ENCODE assay signal across 15 cellular contexts in the genomic region with DNA sequence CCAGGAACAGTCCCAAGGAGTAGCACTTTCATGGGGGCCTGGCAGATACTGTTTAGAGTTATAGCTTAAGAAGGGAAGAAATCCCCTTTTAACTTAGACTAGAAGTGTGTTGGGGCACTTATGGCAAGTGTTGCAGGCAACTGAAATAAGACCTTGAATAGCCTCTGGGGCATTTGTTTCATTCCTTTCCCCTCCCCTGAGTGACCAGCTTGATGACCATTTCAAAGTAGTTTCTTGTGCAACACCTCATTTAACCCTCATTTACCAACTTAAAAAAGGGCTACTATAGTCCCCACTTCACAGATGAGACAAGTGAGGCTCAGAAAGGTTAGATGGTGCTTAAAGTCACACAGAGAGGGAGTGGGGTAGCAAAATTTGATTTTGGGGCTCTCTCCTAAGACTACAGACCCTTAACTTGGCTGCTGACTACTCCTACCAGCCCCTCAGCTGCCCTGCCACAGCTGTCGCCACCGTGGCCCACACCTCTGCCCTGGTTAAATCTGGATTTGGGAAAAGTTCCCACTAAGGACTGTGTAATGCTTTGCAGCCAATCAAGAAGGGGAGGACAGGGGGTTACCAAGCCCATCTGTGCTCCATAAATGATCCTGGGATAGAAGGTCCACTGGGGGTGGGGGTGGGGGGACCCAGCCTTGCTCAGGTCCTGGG. TPM values are rescaled to one million over a fixed set of nuclear protein-coding genes. Genes with fewer than 3 reads are reported as not detected.
DNase-seq lines count a peak whose midpoint lies in the region; ATAC-seq and TF ChIP-seq lines count a peak whose summit lies in the region.
"Had no signal": no experiment of that assay in that cellular context is flagged by ENCODE, and none has a peak within 500 bp of the region (broad histone marks: within the 10 kb centered on the region; RNA-seq: fewer than 3 reads in every experiment).

No MANE protein-coding gene starts in this region.

- no peaks in the 10 kb centered on the region for H3K27me3 Mint-ChIP-seq in MCF 10A (ENCODE audit: insufficient read depth, unreplicated experiment)

- no peak overlapping the region for H2BK20ac ChIP-seq in IMR-90 (ENCODE audit: low read depth, low read length)

- TF ChIP-seq RAD21 in IMR-90 (IDR thresholded peaks at IDR 0.05; ENCODE audit: low read length) = no peak

- H3K9ac ChIP-seq in IMR-90 (ENCODE audit: low read depth, low read length) (no peak overlapping the region), subcutaneous abdominal adipose tissue (ENCODE audit: low read length in 5 of 5) (no peak overlapping the region)

- H3K27ac Mint-ChIP-seq in MCF 10A (ENCODE audit: low read depth, unreplicated experiment) = peak overlapping the region; percentile 98
- H3K27ac Mint-ChIP-seq: activated naive CD4-positive, alpha-beta T cell treated with anti-CD3 and anti-CD28 coated beads, Interleukin-2, amount 50 U/mL, for 24 hours had no signal

- H3K9me1 ChIP-seq in IMR-90 (ENCODE audit: insufficient read depth, low read length) = peaks cover 75% of the 10 kb centered on the region

- no peak overlapping the region for H3K4me3 ChIP-seq in IMR-90 (ENCODE audit: insufficient read depth, low read depth, low read length)
- no peak overlapping the region for H3K4me3 ChIP-seq in muscle layer of duodenum (ENCODE audit: low read depth in 1 of 2, low read length in 2 of 2)
- no peak overlapping the region for H3K4me3 ChIP-seq in subcutaneous abdominal adipose tissue (ENCODE audit: low read depth in 1 of 5, low read length in 5 of 5)

- H4K91ac ChIP-seq in IMR-90 (ENCODE audit: insufficient read depth, low read depth, low read length) = peak overlapping the region; percentile 63; the same call in 1 of the 2 replicates

- no peak overlapping the region for H3K56ac ChIP-seq in IMR-90 (ENCODE audit: extremely low read depth, insufficient read depth, low read length)

- H2AFZ ChIP-seq in IMR-90 (replicated peaks; ENCODE audit: low read length, poor library complexity) = no peak overlapping the region

- peaks cover 43% of the 10 kb centered on the region for H3K36me3 Mint-ChIP-seq in MCF 10A (ENCODE audit: insufficient read depth, unreplicated experiment)
- H3K36me3 Mint-ChIP-seq: activated naive CD4-positive, alpha-beta T cell treated with anti-CD3 and anti-CD28 coated beads, Interleukin-2, amount 50 U/mL, for 24 hours had no signal

- peaks cover 41% of the 10 kb centered on the region for H4K20me1 ChIP-seq in IMR-90 (ENCODE audit: insufficient read depth, low read length)

- DNase-seq in IMR-90 (no peak), MCF 10A (ENCODE audit: unreplicated experiment) (no peak), hippocampal formation (lab: John Stamatoyannopoulos, UW) (no peak), NCI-H82 treated with DMSO at 0.1 percent for 48 hours (lab: John Stamatoyannopoulos, UW; ENCODE audit: unreplicated experiment) (no peak)
- DNase-seq: DND-41, Kasumi-1, NCI-H1694 had no signal

- dilution Hi-C loops in IMR-90 (cut with HindIII; ENCODE audit: low sequenced_read_pairs, unreplicated experiment) = no loop called here

- peaks cover 28 to 95% of the 10 kb centered on the region in 2 experiments for H3K79me1 ChIP-seq in IMR-90 (ENCODE audit: low read depth in 1 of 2, low read length in 2 of 2)

- H2BK5ac ChIP-seq in IMR-90 (ENCODE audit: low read depth, low read length, poor library complexity, severe bottlenecking) = peak overlapping the region; percentile 83

- POLR2A ChIA-PET in IMR-90 (lab: Charles Lee; ENCODE audit: unreplicated experiment) (no interaction called here), MCF 10A (lab: Yijun Ruan, JAX) (interaction anchor here (0.6 to 1.2 kb wide), 7 partner anchors 9 to 235 kb away, joined by 3 to 4 read pairs (median 3); partner anchors contain the start of gene SLC22A4)

- peak overlapping the region; percentile 77; the same call in 1 of the 2 replicates for H3K14ac ChIP-seq in IMR-90 (replicated peaks; ENCODE audit: low read depth, low read length)

- ATAC-seq in IMR-90 (ENCODE audit: low read depth) (no peak), HG03039 (IDR thresholded peaks at IDR 0.05; ENCODE audit: unreplicated experiment) (no peak), HG02588 (IDR thresholded peaks at IDR 0.05; ENCODE audit: unreplicated experiment) (no peak)

- H3K23ac ChIP-seq in IMR-90 (ENCODE audit: low read depth, low read length) = peak overlapping the region; percentile 63; the same call in 1 of the 2 replicates

- peak overlapping the region; percentile 76 for H3K27ac ChIP-seq in IMR-90 (ENCODE audit: insufficient read depth, low read length)
- peak overlapping the region; percentile 70 for H3K27ac ChIP-seq in muscle layer of duodenum (ENCODE audit: low read length)
- peak overlapping the region; percentile 50 for H3K27ac ChIP-seq in subcutaneous abdominal adipose tissue (ENCODE audit: low read depth, low read length)
- H3K27ac ChIP-seq: C4-2B had no signal

- WGBS in IMR-90 (ENCODE audit: extremely low coverage in 2 of 2, insufficient read length in 1 of 2), 2 experiments = no CpG with 5 or more reads among the region's 2 CpGs

- no peak overlapping the region for H3K4me2 ChIP-seq in IMR-90 (ENCODE audit: low read depth, low read length)

- H4K5ac ChIP-seq in IMR-90 (ENCODE audit: low read depth, low read length) = no peak overlapping the region

- peak overlapping the region; percentile 83 for H2AK9ac ChIP-seq in IMR-90 (replicated peaks; ENCODE audit: low read depth, low read length, poor library complexity)

- no peaks in the 10 kb centered on the region for H3K27me3 ChIP-seq in IMR-90 (ENCODE audit: control insufficient read depth, insufficient read depth, low read length)
- no peaks in the 10 kb centered on the region for H3K27me3 ChIP-seq in muscle layer of duodenum (ENCODE audit: low read depth, low read length)
- H3K27me3 ChIP-seq in subcutaneous abdominal adipose tissue (ENCODE audit: control insufficient read depth in 5 of 5, insufficient read depth in 4 of 5, low read length in 5 of 5) = peaks cover 0 to 5% (median 0%) of the 10 kb centered on the region in 5 donors

- H3K4me3 Mint-ChIP-seq in MCF 10A (ENCODE audit: unreplicated experiment) = no peak overlapping the region
- H3K4me3 Mint-ChIP-seq: activated naive CD4-positive, alpha-beta T cell treated with anti-CD3 and anti-CD28 coated beads, Interleukin-2, amount 50 U/mL, for 24 hours had no signal

- CTCF ChIA-PET in IMR-90 (lab: Yijun Ruan, JAX) (interaction anchor here (1.0 to 3.3 kb wide), 2 partner anchors 25 kb away, joined by 3 to 18 read pairs; no protein-coding TSS in a partner anchor), MCF 10A (lab: Yijun Ruan, JAX) (interaction anchor here (0.6 to 6.3 kb wide), 12 partner anchors 10 to 264 kb away, joined by 3 to 53 read pairs (median 4); no protein-coding TSS in a partner anchor)

- peaks cover 60% of the 10 kb centered on the region for H3K4me1 ChIP-seq in IMR-90 (ENCODE audit: control insufficient read depth, insufficient read depth, low read length)
- peaks cover 31 to 57% of the 10 kb centered on the region in 2 donors for H3K4me1 ChIP-seq in muscle layer of duodenum (ENCODE audit: control insufficient read depth in 1 of 2, insufficient read depth in 2 of 2, low read length in 2 of 2)
- H3K4me1 ChIP-seq in subcutaneous abdominal adipose tissue (ENCODE audit: control insufficient read depth in 5 of 5, insufficient read depth in 5 of 5, low read length in 5 of 5) = peaks cover 6 to 82% (median 46%) of the 10 kb centered on the region in 5 donors

- H3K36me3 ChIP-seq in IMR-90 (ENCODE audit: control insufficient read depth, insufficient read depth, low read length) = peaks cover 34% of the 10 kb centered on the region
- H3K36me3 ChIP-seq in muscle layer of duodenum (ENCODE audit: control insufficient read depth in 1 of 2, insufficient read depth in 2 of 2, low read length in 2 of 2) = peaks cover 14 to 29% of the 10 kb centered on the region in 2 donors
- H3K36me3 ChIP-seq in subcutaneous abdominal adipose tissue (ENCODE audit: control insufficient read depth in 5 of 5, insufficient read depth in 5 of 5, low read length in 5 of 5) = peaks cover 0 to 11% (median 0%) of the 10 kb centered on the region in 5 donors

- H3K4ac ChIP-seq in IMR-90 (ENCODE audit: low read depth, low read length) = peak overlapping the region; percentile 80

- BruUV-seq in IMR-90 (replicated peaks; lab: Mats Ljungman, UMichigan) (no TSS peak), MCF 10A (replicated peaks; lab: Mats Ljungman, UMichigan) (no TSS peak)

- 0 out of 3 replicates have a peak overlapping the region, but pooled peaks have one; percentile 36 for H2BK15ac ChIP-seq in IMR-90 (ENCODE audit: low read depth, low read length)

- TF ChIP-seq CTCF in IMR-90 (conservative IDR thresholded peaks at IDR 0.05; ENCODE audit: low read depth, low read length) = no peak
- no peak for TF ChIP-seq CTCF in MCF 10A (IDR thresholded peaks at IDR 0.05; ENCODE audit: unreplicated experiment)

- H4K8ac ChIP-seq in IMR-90 (ENCODE audit: low read depth in 2 of 2, low read length in 2 of 2) = peak overlapping the region; percentile 14 to 51; a peak in 2 of 4 replicates

- TF ChIP-seq POLR2A in IMR-90 (IDR thresholded peaks at IDR 0.05; ENCODE audit: low read depth, low read length) = no peak

- intact Hi-C loops in IMR-90 (cut with micrococcal nuclease) (no loop called here), MCF 10A (cut with micrococcal nuclease) (no loop called here)

- H2BK120ac ChIP-seq in IMR-90 (ENCODE audit: low read depth, low read length) = peak overlapping the region; percentile 35; the same call in 1 of the 2 replicates

- H3K9me3 ChIP-seq in IMR-90 (ENCODE audit: control insufficient read depth, insufficient read depth, low read length) (no peaks in the 10 kb centered on the region), muscle layer of duodenum (ENCODE audit: control insufficient read depth in 1 of 2, low read length in 2 of 2) (no peaks in the 10 kb centered on the region), subcutaneous abdominal adipose tissue (ENCODE audit: control insufficient read depth in 5 of 5, low read length in 5 of 5) (no peaks in the 10 kb centered on the region)

- peaks cover 76% of the 10 kb centered on the region for H3K4me1 Mint-ChIP-seq in MCF 10A (ENCODE audit: insufficient read depth, unreplicated experiment)

- in situ Hi-C loops in IMR-90 (cut with MboI; ENCODE audit: low sequenced_read_pairs) = no loop called here

- H2AK5ac ChIP-seq in IMR-90 (ENCODE audit: low read depth, low read length) = peak overlapping the region; percentile 94

- H3K9me3 Mint-ChIP-seq in MCF 10A (ENCODE audit: unreplicated experiment) = no peaks in the 10 kb centered on the region
- H3K9me3 Mint-ChIP-seq: activated naive CD4-positive, alpha-beta T cell treated with anti-CD3 and anti-CD28 coated beads, Interleukin-2, amount 50 U/mL, for 24 hours had no signal

- 0 out of 2 replicates have a peak overlapping the region, but pooled peaks have one; percentile 15 for H3K18ac ChIP-seq in IMR-90 (ENCODE audit: low read depth, low read length)

RNA-seq across cellular contexts. Expression of gene PDLIM4, which starts 5.5 kb away (rescaled TPM):
- total RNA-seq in IMR-90 (2012; rRNA removed) (61.1 and 97.5 TPM in 2 replicates), MCF 10A (2022) (91.4 and 101 TPM in 2 replicates)
- polyA plus RNA-seq in IMR-90 (2012; rRNA removed) = 214 and 225 TPM in 2 replicates
- polyA plus RNA-seq in IMR-90 (2012; cell fraction: cytosol; rRNA removed) = 62.0 and 132 TPM in 2 replicates
- polyA plus RNA-seq in IMR-90 (2012; cell fraction: nucleus; rRNA removed; ENCODE audit: low replicate concordance) = 199 and 416 TPM in 2 replicates
- total RNA-seq: NCI-H460, OCI-LY7 had no signal

RNA-seq across cellular contexts. Expression of gene SLC22A4, which starts 31.2 kb away (rescaled TPM):
- total RNA-seq in IMR-90 (2012; rRNA removed) = 2.8 and 3.2 TPM in 2 replicates
- polyA plus RNA-seq in IMR-90 (2012; rRNA removed) = 2.5 and 2.6 TPM in 2 replicates
- 1.2 and 2.1 TPM in 2 replicates for polyA plus RNA-seq in IMR-90 (2012; cell fraction: cytosol; rRNA removed)
- 7.0 and 12.7 TPM in 2 replicates for polyA plus RNA-seq in IMR-90 (2012; cell fraction: nucleus; rRNA removed; ENCODE audit: low replicate concordance)
- total RNA-seq in MCF 10A (2022) = 13.5 and 17.5 TPM in 2 replicates
- total RNA-seq: OCI-LY7 had no signal

RNA-seq across cellular contexts. Expression of gene P4HA2, which starts 35.4 kb away (rescaled TPM):
- total RNA-seq in IMR-90 (2012; rRNA removed) = 190 and 225 TPM in 2 replicates
- 184 and 186 TPM in 2 replicates for polyA plus RNA-seq in IMR-90 (2012; rRNA removed)
- polyA plus RNA-seq in IMR-90 (2012; cell fraction: cytosol; rRNA removed) = 144 and 191 TPM in 2 replicates
- polyA plus RNA-seq in IMR-90 (2012; cell fraction: nucleus; rRNA removed; ENCODE audit: low replicate concordance) = 99.1 and 183 TPM in 2 replicates
- 53.1 and 91.1 TPM in 2 replicates for total RNA-seq in MCF 10A (2022)
